Comparison of ENCODE assay signal across 11 cellular contexts in genomic region chr7:135232720-135233119, GRCh38. TPM values are rescaled to one million over a fixed set of nuclear protein-coding genes. Genes with fewer than 3 reads are reported as not detected.
DNase-seq lines count a peak whose midpoint lies in the region; ATAC-seq and TF ChIP-seq lines count a peak whose summit lies in the region.
"Had no signal": no experiment of that assay in that cellular context is flagged by ENCODE, and none has a peak within 500 bp of the region (broad histone marks: within the 10 kb centered on the region; RNA-seq: fewer than 3 reads in every experiment).

No MANE protein-coding gene starts in this region.

- no peak overlapping the region for H3K4me3 Mint-ChIP-seq in stimulated activated effector memory CD8-positive, alpha-beta T cell treated with anti-CD3 and anti-CD28 coated beads, Interleukin-12 subunit alpha, Interleukin-12 subunit beta, amount 100 ng/mL, for 72 hours
- H3K4me3 Mint-ChIP-seq: CD14-positive monocyte; natural killer cell treated with Interleukin-12 subunit alpha and Interleukin-12 subunit beta and Interleukin-15 and Interleukin-18, amount 100 ng/mL, for 72 hours had no signal

- no peaks in the 10 kb centered on the region for H3K79me2 ChIP-seq in MM.1S (ENCODE audit: low read length)

- H4K20me1 ChIP-seq in MM.1S (ENCODE audit: insufficient read depth, low read length): no peaks in the 10 kb centered on the region

- intact Hi-C loops in left ventricle myocardium superior (cut with micrococcal nuclease) (no loop called here), Right ventricle myocardium superior (cut with DNase I) (no loop called here)

- no peaks in the 10 kb centered on the region for H3F3A ChIP-seq in MM.1S (ENCODE audit: insufficient read depth, low read length)

- peak; percentile 32 for TF ChIP-seq CTCF in MM.1S (IDR thresholded peaks at IDR 0.05; ENCODE audit: low read length)
- peak; percentile 53 for TF ChIP-seq CTCF in brain microvascular endothelial cell (IDR thresholded peaks at IDR 0.05; ENCODE audit: low read depth, low read length, missing control alignments)

- H3K9me3 Mint-ChIP-seq in stimulated activated effector memory CD8-positive, alpha-beta T cell treated with anti-CD3 and anti-CD28 coated beads, Interleukin-12 subunit alpha, Interleukin-12 subunit beta, amount 100 ng/mL, for 72 hours: no peaks in the 10 kb centered on the region
- H3K9me3 Mint-ChIP-seq: natural killer cell treated with Interleukin-12 subunit alpha and Interleukin-12 subunit beta and Interleukin-15 and Interleukin-18, amount 100 ng/mL, for 72 hours had no signal

- H3K27ac ChIP-seq in MM.1S (ENCODE audit: low read length) (no peak overlapping the region), brain microvascular endothelial cell (no peak overlapping the region)

- ATAC-seq in left ventricle myocardium superior (no peak), Right ventricle myocardium superior (ENCODE audit: poor library complexity) (no peak), HG03159 (IDR thresholded peaks at IDR 0.05; ENCODE audit: unreplicated experiment) (no peak), HG03378 (IDR thresholded peaks at IDR 0.05; ENCODE audit: unreplicated experiment) (no peak)
- peak; percentile 47 for ATAC-seq in stimulated activated effector memory CD8-positive, alpha-beta T cell treated with anti-CD3 and anti-CD28 coated beads, Interleukin-12 subunit alpha, Interleukin-12 subunit beta, amount 100 ng/mL, for 72 hours
- ATAC-seq: natural killer cell treated with Interleukin-12 subunit alpha and Interleukin-12 subunit beta and Interleukin-15 and Interleukin-18, amount 100 ng/mL, for 72 hours had no signal

- H3K36me3 ChIP-seq in MM.1S (replicated peaks; ENCODE audit: insufficient read depth, low read length) (no peaks in the 10 kb centered on the region), brain microvascular endothelial cell (replicated peaks) (no peaks in the 10 kb centered on the region)

- no peak overlapping the region for H3K27ac Mint-ChIP-seq in stimulated activated effector memory CD8-positive, alpha-beta T cell treated with anti-CD3 and anti-CD28 coated beads, Interleukin-12 subunit alpha, Interleukin-12 subunit beta, amount 100 ng/mL, for 72 hours
- H3K27ac Mint-ChIP-seq: CD14-positive monocyte; natural killer cell treated with Interleukin-12 subunit alpha and Interleukin-12 subunit beta and Interleukin-15 and Interleukin-18, amount 100 ng/mL, for 72 hours had no signal

- H3K9me2 ChIP-seq in MM.1S (replicated peaks; ENCODE audit: insufficient read depth, low read length): no peaks in the 10 kb centered on the region

- H3K9me3 ChIP-seq in MM.1S (replicated peaks; ENCODE audit: insufficient read depth, low read length): no peaks in the 10 kb centered on the region

- in situ Hi-C loops in brain microvascular endothelial cell (cut with HindIII; ENCODE audit: low pct_ligation_motif_present, low sequenced_read_pairs): no loop called here

- DNase-seq in left ventricle myocardium superior: peak; percentile 37
- DNase-seq in Right ventricle myocardium superior: no peak
- no peak for DNase-seq in MM.1S
- DNase-seq in brain microvascular endothelial cell: no peak
- DNase-seq in stimulated activated effector memory CD8-positive, alpha-beta T cell treated with anti-CD3 and anti-CD28 coated beads, Interleukin-12 subunit alpha, Interleukin-12 subunit beta, amount 100 ng/mL, for 72 hours (ENCODE audit: low spot score in 2 of 2): peak in 1 of 2 donors; percentile 45
- no peak for DNase-seq in SHP77 (lab: John Stamatoyannopoulos, UW)
- DNase-seq: T-helper 1 cell had no signal

- H3K27me3 ChIP-seq in MM.1S (replicated peaks; ENCODE audit: insufficient read depth, low read length): no peaks in the 10 kb centered on the region
- H3K27me3 ChIP-seq in brain microvascular endothelial cell (replicated peaks): no peaks in the 10 kb centered on the region

- H3K4me1 Mint-ChIP-seq in stimulated activated effector memory CD8-positive, alpha-beta T cell treated with anti-CD3 and anti-CD28 coated beads, Interleukin-12 subunit alpha, Interleukin-12 subunit beta, amount 100 ng/mL, for 72 hours: no peaks in the 10 kb centered on the region

- no peak overlapping the region for H3K4me2 ChIP-seq in MM.1S (ENCODE audit: low read depth, low read length)

- no peak overlapping the region for H2AFZ ChIP-seq in MM.1S (ENCODE audit: low read length)

- no peaks in the 10 kb centered on the region for H3K36me3 Mint-ChIP-seq in stimulated activated effector memory CD8-positive, alpha-beta T cell treated with anti-CD3 and anti-CD28 coated beads, Interleukin-12 subunit alpha, Interleukin-12 subunit beta, amount 100 ng/mL, for 72 hours
- H3K36me3 Mint-ChIP-seq: natural killer cell treated with Interleukin-12 subunit alpha and Interleukin-12 subunit beta and Interleukin-15 and Interleukin-18, amount 100 ng/mL, for 72 hours had no signal

- no peak overlapping the region for H3K4me3 ChIP-seq in MM.1S (ENCODE audit: low read length)
- H3K4me3 ChIP-seq in brain microvascular endothelial cell (ENCODE audit: low read depth, low read length): no peak overlapping the region

- H3K9ac ChIP-seq in MM.1S (ENCODE audit: low read length): no peak overlapping the region

- no peaks in the 10 kb centered on the region for H3K4me1 ChIP-seq in MM.1S (ENCODE audit: low read length)

RNA-seq across cellular contexts. Expression of gene STRA8, which starts 0.9 kb away (rescaled TPM):
- total RNA-seq in left ventricle myocardium superior (not detected), Right ventricle myocardium superior (not detected)
- total RNA-seq: natural killer cell treated with Interleukin-12 subunit alpha and Interleukin-12 subunit beta and Interleukin-15 and Interleukin-18, amount 100 ng/mL, for 72 hours had no signal

RNA-seq across cellular contexts. Expression of gene WDR91, which starts 21.4 kb away (rescaled TPM):
- total RNA-seq in left ventricle myocardium superior (6.3 TPM), Right ventricle myocardium superior (5.1 TPM)
